Comparison of ENCODE assay signal across 11 cellular contexts in genomic region chr5:120717381-120717780, GRCh38.
"Had no signal": no experiment of that assay in that cellular context is flagged by ENCODE, and none has a peak within 500 bp of the region (broad histone marks: within the 10 kb centered on the region; RNA-seq: fewer than 3 reads in every experiment).

No MANE protein-coding gene starts in this region.

- DNase-seq: GM23248, GOT3, H7, H9, HCEC 1CT, HFFc6 had no signal

- FAIRE-seq: H1, H54 had no signal

- ATAC-seq: GM23338, HCT116 had no signal

- H3K27ac ChIP-seq: GM23248 had no signal

- H3K4me2 ChIP-seq: GM23338 had no signal

- H3K36me3 ChIP-seq: HAP-1 had no signal

- H3K9me3 Mint-ChIP-seq: GM23338, H9, HFFc6 had no signal

- H3K27ac Mint-ChIP-seq: GM23338, H9, HFFc6 had no signal

- H3K4me3 ChIP-seq: GM23248, GM23338, HAP-1 had no signal

- H3K4me1 ChIP-seq: HAP-1 had no signal

- H3K4me3 Mint-ChIP-seq: GM23338, H9, HFFc6 had no signal

- H2AFZ ChIP-seq: GM23248, GM23338 had no signal

- H3K9ac ChIP-seq: GM23248 had no signal

- H3K9me3 ChIP-seq: HAP-1 had no signal
